ENCODE assay signal across 13 cellular contexts in genomic region chr7:22403344-22403743, GRCh38. TPM values are rescaled to one million over a fixed set of nuclear protein-coding genes. Genes with fewer than 3 reads are reported as not detected.
DNase-seq lines count a peak whose midpoint lies in the region; ATAC-seq, FAIRE-seq and TF ChIP-seq lines count a peak whose summit lies in the region.
"Had no signal": no experiment of that assay in that cellular context is flagged by ENCODE, and none has a peak within 500 bp of the region (broad histone marks: within the 10 kb centered on the region; RNA-seq: fewer than 3 reads in every experiment).

No MANE protein-coding gene starts in this region.

- no peak overlapping the region for H3K9ac ChIP-seq in K562 (ENCODE audit: insufficient read depth in 1 of 2, low read depth in 2 of 2, low read length in 2 of 2)
- H3K9ac ChIP-seq in neural progenitor cell: no peak overlapping the region

- DNase-seq in activated CD8-positive, alpha-beta T cell treated with anti-CD3 and anti-CD28 coated beads, Interleukin-2, amount 10 ng/mL, durations not matched to agents 7 days and 5 days: no peak
- DNase-seq in activated CD8-positive, alpha-beta T cell treated with anti-CD3 and anti-CD28 coated beads for 36 hours: no peak
- DNase-seq in K562 (ENCODE audit: extremely low read depth in 1 of 4, low spot score in 3 of 4): no peak
- no peak for DNase-seq in neural progenitor cell (ENCODE audit: low spot score)
- no peak for DNase-seq in effector CD4-positive, alpha-beta T cell
- DNase-seq: DMS53, H7 had no signal

- no peak for TF ChIP-seq POLR2A in K562 (conservative IDR thresholded peaks at IDR 0.05)

- 21% methylated on average over 2 of the region's 2 CpGs for WGBS in K562 (ENCODE audit: insufficient coverage, low coverage, missing lambda C conversion rate)

- H2AFZ ChIP-seq in K562 (ENCODE audit: low read depth, low read length) (no peak overlapping the region), neural progenitor cell (replicated peaks) (peak overlapping the region; percentile 72)

- no peaks in the 10 kb centered on the region for H3K9me3 ChIP-seq in K562 (replicated peaks; ENCODE audit: control insufficient read depth, insufficient read depth, low read depth, low read length)
- no peaks in the 10 kb centered on the region for H3K9me3 ChIP-seq in neural progenitor cell (ENCODE audit: low read depth)

- no peak for TF ChIP-seq CTCF in activated CD8-positive, alpha-beta T cell treated with anti-CD3 and anti-CD28 coated beads for 36 hours (IDR thresholded peaks at IDR 0.05)
- no peak for TF ChIP-seq CTCF in K562 (IDR thresholded peaks at IDR 0.05 in 2 of 3, conservative IDR thresholded peaks at IDR 0.05 in 1 of 3; ENCODE audit: insufficient read depth in 2 of 3, low read depth in 1 of 3, low read length in 3 of 3)
- no peak for TF ChIP-seq CTCF in neural progenitor cell (IDR thresholded peaks at IDR 0.05)

- H3K27ac ChIP-seq in K562 (ENCODE audit: extremely low read depth, low read depth, low read length) (no peak overlapping the region; the same call in 2 of the 3 replicates), neural progenitor cell (no peak overlapping the region)
- H3K27ac ChIP-seq: 22Rv1 had no signal

- no peak for ATAC-seq in activated CD8-positive, alpha-beta T cell treated with anti-CD3 and anti-CD28 coated beads, Interleukin-2, amount 10 ng/mL, durations not matched to agents 7 days and 5 days
- ATAC-seq in activated CD8-positive, alpha-beta T cell treated with anti-CD3 and anti-CD28 coated beads for 36 hours: no peak
- ATAC-seq in K562 (no peak; the same call in 2 of the 3 replicates), HG03457 (IDR thresholded peaks at IDR 0.05; ENCODE audit: unreplicated experiment) (no peak), GM21619 (IDR thresholded peaks at IDR 0.05; ENCODE audit: unreplicated experiment) (no peak)
- ATAC-seq: GM23338 had no signal

- no peaks in the 10 kb centered on the region for H3K9me3 Mint-ChIP-seq in activated CD8-positive, alpha-beta T cell treated with anti-CD3 and anti-CD28 coated beads, Interleukin-2, amount 10 ng/mL, durations not matched to agents 7 days and 5 days (ENCODE audit: insufficient read depth)
- H3K9me3 Mint-ChIP-seq in activated CD8-positive, alpha-beta T cell treated with anti-CD3 and anti-CD28 coated beads for 36 hours: no peaks in the 10 kb centered on the region
- H3K9me3 Mint-ChIP-seq in neural progenitor cell: no peaks in the 10 kb centered on the region
- H3K9me3 Mint-ChIP-seq: GM23338 had no signal

- H3K9me1 ChIP-seq in K562 (ENCODE audit: control insufficient read depth, insufficient read depth, low read length): no peaks in the 10 kb centered on the region

- TF ChIP-seq RAD21 in K562 (CRISPR knock-in tag; conservative IDR thresholded peaks at IDR 0.05 in 1 of 2, IDR thresholded peaks at IDR 0.05 in 1 of 2): no peak

- H3K36me3 ChIP-seq in K562 (ENCODE audit: control insufficient read depth, insufficient read depth, low read length) (no peaks in the 10 kb centered on the region), neural progenitor cell (no peaks in the 10 kb centered on the region)

- H3F3A ChIP-seq in neural progenitor cell (ENCODE audit: low read depth): no peaks in the 10 kb centered on the region

- H3K36me3 Mint-ChIP-seq in activated CD8-positive, alpha-beta T cell treated with anti-CD3 and anti-CD28 coated beads, Interleukin-2, amount 10 ng/mL, durations not matched to agents 7 days and 5 days (ENCODE audit: low read depth): peaks cover 5% of the 10 kb centered on the region
- H3K36me3 Mint-ChIP-seq in activated CD8-positive, alpha-beta T cell treated with anti-CD3 and anti-CD28 coated beads for 36 hours (ENCODE audit: low read depth): no peaks in the 10 kb centered on the region
- H3K36me3 Mint-ChIP-seq in neural progenitor cell: no peaks in the 10 kb centered on the region

- CTCF ChIA-PET in activated CD8-positive, alpha-beta T cell treated with anti-CD3 and anti-CD28 coated beads, Interleukin-2, amount 10 ng/mL, durations not matched to agents 7 days and 5 days (lab: Charles Lee): no interaction called here
- CTCF ChIA-PET in activated CD8-positive, alpha-beta T cell treated with anti-CD3 and anti-CD28 coated beads for 36 hours (lab: Charles Lee): no interaction called here
- CTCF ChIA-PET in K562 (lab: Yijun Ruan, JAX; ENCODE audit: low intra/inter-chr PET ratio): no interaction called here

- H3K4me3 Mint-ChIP-seq in activated CD8-positive, alpha-beta T cell treated with anti-CD3 and anti-CD28 coated beads, Interleukin-2, amount 10 ng/mL, durations not matched to agents 7 days and 5 days: no peak overlapping the region
- no peak overlapping the region for H3K4me3 Mint-ChIP-seq in activated CD8-positive, alpha-beta T cell treated with anti-CD3 and anti-CD28 coated beads for 36 hours
- H3K4me3 Mint-ChIP-seq in neural progenitor cell: no peak overlapping the region
- H3K4me3 Mint-ChIP-seq: GM23338 had no signal

- peaks cover 4 to 16% of the 10 kb centered on the region in 2 experiments; a peak in 3 of 5 replicates for H3K4me1 ChIP-seq in K562 (replicated peaks in 1 of 2; ENCODE audit: control insufficient read depth in 2 of 2, insufficient read depth in 2 of 2, low read length in 2 of 2)
- H3K4me1 ChIP-seq in neural progenitor cell: peaks cover 4% of the 10 kb centered on the region

- H3K27me3 Mint-ChIP-seq in activated CD8-positive, alpha-beta T cell treated with anti-CD3 and anti-CD28 coated beads, Interleukin-2, amount 10 ng/mL, durations not matched to agents 7 days and 5 days (ENCODE audit: low read depth): peaks cover 4% of the 10 kb centered on the region
- no peaks in the 10 kb centered on the region for H3K27me3 Mint-ChIP-seq in activated CD8-positive, alpha-beta T cell treated with anti-CD3 and anti-CD28 coated beads for 36 hours
- H3K27me3 Mint-ChIP-seq in neural progenitor cell (ENCODE audit: insufficient read depth, low read depth): no peaks in the 10 kb centered on the region

- in situ Hi-C loops in K562 (cut with MboI): no loop called here

- H3K79me2 ChIP-seq in K562 (ENCODE audit: control insufficient read depth, insufficient read depth, low read length) (no peaks in the 10 kb centered on the region), neural progenitor cell (ENCODE audit: low read depth) (no peaks in the 10 kb centered on the region)

- no TSS peak for BruUV-seq in K562 (replicated peaks; lab: Mats Ljungman, UMichigan)

- peak overlapping the region; percentile 11 for H3K27ac Mint-ChIP-seq in activated CD8-positive, alpha-beta T cell treated with anti-CD3 and anti-CD28 coated beads, Interleukin-2, amount 10 ng/mL, durations not matched to agents 7 days and 5 days
- no peak overlapping the region for H3K27ac Mint-ChIP-seq in activated CD8-positive, alpha-beta T cell treated with anti-CD3 and anti-CD28 coated beads for 36 hours
- no peak overlapping the region for H3K27ac Mint-ChIP-seq in neural progenitor cell
- H3K27ac Mint-ChIP-seq: GM23338 had no signal

- H4K20me1 ChIP-seq in K562 (replicated peaks; ENCODE audit: control insufficient read depth, insufficient read depth, low read length) (no peaks in the 10 kb centered on the region), neural progenitor cell (ENCODE audit: low read depth) (no peaks in the 10 kb centered on the region)

- TF ChIP-seq EP300 in K562 (IDR thresholded peaks at IDR 0.05; ENCODE audit: low read length): peak; percentile 46; the same call in 1 of the 2 replicates

- H3K4me1 Mint-ChIP-seq in activated CD8-positive, alpha-beta T cell treated with anti-CD3 and anti-CD28 coated beads, Interleukin-2, amount 10 ng/mL, durations not matched to agents 7 days and 5 days (ENCODE audit: low read depth): peaks cover 21% of the 10 kb centered on the region
- peaks cover 4% of the 10 kb centered on the region for H3K4me1 Mint-ChIP-seq in activated CD8-positive, alpha-beta T cell treated with anti-CD3 and anti-CD28 coated beads for 36 hours (ENCODE audit: low read depth)
- H3K4me1 Mint-ChIP-seq in neural progenitor cell: no peaks in the 10 kb centered on the region

- no peaks in the 10 kb centered on the region for H3K27me3 ChIP-seq in K562 (ENCODE audit: control insufficient read depth in 2 of 2, insufficient read depth in 2 of 2, low read length in 2 of 2)
- H3K27me3 ChIP-seq in neural progenitor cell: no peaks in the 10 kb centered on the region

- intact Hi-C loops in activated CD8-positive, alpha-beta T cell treated with anti-CD3 and anti-CD28 coated beads for 36 hours (cut with micrococcal nuclease): no loop called here
- intact Hi-C loops in K562 (cut with micrococcal nuclease): no loop called here

- H3K4me2 ChIP-seq in K562 (ENCODE audit: insufficient read depth, low read length) (peak overlapping the region; percentile 6; the same call in 1 of the 2 replicates), neural progenitor cell (no peak overlapping the region)
- H3K4me2 ChIP-seq: GM23338 had no signal

- H3K4me3 ChIP-seq in K562 (no peak overlapping the region), neural progenitor cell (no peak overlapping the region)
- H3K4me3 ChIP-seq: GM23338 had no signal

- FAIRE-seq in K562 (lab: Jason Lieb, UNC): no peak
- FAIRE-seq: G401.6 had no signal

- POLR2A ChIA-PET in activated CD8-positive, alpha-beta T cell treated with anti-CD3 and anti-CD28 coated beads, Interleukin-2, amount 10 ng/mL, durations not matched to agents 7 days and 5 days (lab: Charles Lee): no interaction called here
- POLR2A ChIA-PET in activated CD8-positive, alpha-beta T cell treated with anti-CD3 and anti-CD28 coated beads for 36 hours (lab: Charles Lee): no interaction called here
- POLR2A ChIA-PET in K562 (lab: Yijun Ruan, JAX): interaction anchor here (0.6 to 1.4 kb wide), 3 partner anchors 18 to 1219 kb away, joined by 3 to 4 read pairs (median 3); no protein-coding TSS in a partner anchor

RNA-seq across cellular contexts. Expression of gene RAPGEF5, which starts 46.4 kb away (rescaled TPM):
- total RNA-seq in activated CD8-positive, alpha-beta T cell treated with anti-CD3 and anti-CD28 coated beads, Interleukin-2, amount 10 ng/mL, durations not matched to agents 7 days and 5 days: under 1 TPM; 0.42 to 0.63 TPM
- total RNA-seq in activated CD8-positive, alpha-beta T cell treated with anti-CD3 and anti-CD28 coated beads for 36 hours: under 1 TPM; 0.92 to 0.99 TPM
- total RNA-seq in K562 (2011; cell fraction: chromatin; rRNA removed; ENCODE audit: low replicate concordance): 3.3 and 9.4 TPM in 2 replicates
- total RNA-seq in K562 (2011; cell fraction: nucleolus; rRNA removed): 1.3 and 2.5 TPM in 2 replicates
- total RNA-seq in K562 (2011; cell fraction: nucleoplasm; rRNA removed): 5.9 and 9.7 TPM in 2 replicates
- 0.45 and 1.3 TPM in 2 replicates for total RNA-seq in K562 (2014; rRNA removed)
- 2.0 and 2.3 TPM in 2 replicates for total RNA-seq in K562 (2014; rRNA removed; fragmentation: Illumina TruSeq; extraction: Trizol)
- total RNA-seq in K562 (2015; rRNA removed; fragmentation: Illumina TruSeq; extraction: Trizol): 1.3 and 1.6 TPM in 2 replicates
- total RNA-seq in K562 (2021): 1.8 and 3.1 TPM in 2 replicates
- 0.85 and 1.3 TPM in 2 replicates for polyA plus RNA-seq in K562 (2011; rRNA removed)
- polyA plus RNA-seq in K562 (2011; cell fraction: cytosol; rRNA removed): 0.25 and 0.58 TPM in 2 replicates
- polyA plus RNA-seq in K562 (2011; cell fraction: nucleus; rRNA removed): 2.8 and 3.2 TPM in 2 replicates
- polyA plus RNA-seq in K562 (2012): 0.53 and 0.61 TPM in 2 replicates
- polyA plus RNA-seq in K562 (2014; fragmentation: Illumina TruSeq; extraction: Trizol): 0.75 and 1.1 TPM in 2 replicates
- polyA plus RNA-seq in K562 (2014; fragmentation: Nextera tagmentation; extraction: Ambion mirVana): 1 to 10 TPM in 1 of 2 experiments, under 1 TPM in 1; 0.39 to 1.0 TPM
- 0.94 and 1.1 TPM in 2 replicates for polyA plus RNA-seq in K562 (2014; rRNA removed)
- polyA minus RNA-seq in K562 (2011; rRNA and poly(A)+ RNA removed): 3.0 and 5.4 TPM in 2 replicates
- polyA minus RNA-seq in K562 (2011; cell fraction: cytosol; rRNA and poly(A)+ RNA removed): 0.86 and 3.3 TPM in 2 replicates
- polyA minus RNA-seq in K562 (2011; cell fraction: nucleus; rRNA and poly(A)+ RNA removed): 4.3 and 11.1 TPM in 2 replicates
- 4.6 and 5.7 TPM in 2 replicates for total RNA-seq in neural progenitor cell (ENCODE audit: low replicate concordance)
- polyA plus RNA-seq: BJ had no signal
